Comparison of ENCODE assay signal across 2 cellular contexts in genomic region chr20:4795394-4795793, GRCh38.
TF ChIP-seq lines count a peak whose summit lies in the region.

No MANE protein-coding gene starts in this region.

TF ChIP-seq in SK-N-SH, 30 proteins besides CTCF, POLR2A, EP300 and RAD21:
- TF ChIP-seq FOSL2 (IDR thresholded peaks at IDR 0.05; ENCODE audit: borderline replicate concordance, low read depth), result peak; percentile 49; the same call in 1 of the 2 replicates
- TF ChIP-seq RXRA (IDR thresholded peaks at IDR 0.05; ENCODE audit: borderline replicate concordance, low read depth), result no peak

TF ChIP-seq in H1, 55 proteins besides CTCF, POLR2A, EP300 and RAD21:
- TF ChIP-seq MAFK (IDR thresholded peaks at IDR 0.05; ENCODE audit: low read depth, low read length), result peak; percentile 90
- TF ChIP-seq CREB1 (IDR thresholded peaks at IDR 0.05), result peak; percentile 29; the same call in 1 of the 2 replicates
- no peak for TF ChIP-seq POU5F1 (IDR thresholded peaks at IDR 0.05; ENCODE audit: low read depth, low read length)
- TF ChIP-seq RXRA (IDR thresholded peaks at IDR 0.05; ENCODE audit: insufficient read depth, low read depth, low read length), result no peak
- no peak for TF ChIP-seq CBX8 (IDR thresholded peaks at IDR 0.05; ENCODE audit: borderline replicate concordance, low read depth, low read length)
- peak; percentile 98 for TF ChIP-seq BACH1 (IDR thresholded peaks at IDR 0.05; ENCODE audit: low read length)
- TF ChIP-seq RBBP5 (IDR thresholded peaks at IDR 0.05; ENCODE audit: borderline replicate concordance, low read depth, low read length), result no peak
TF ChIP-seq in H1: peak in this region for 3.
